ENCODE assay signal across 19 cellular contexts in genomic region chr11:96869207-96869606, GRCh38.
DNase-seq lines count a peak whose midpoint lies in the region; ATAC-seq and TF ChIP-seq lines count a peak whose summit lies in the region.
"Had no signal": no experiment of that assay in that cellular context is flagged by ENCODE, and none has a peak within 500 bp of the region (broad histone marks: within the 10 kb centered on the region; RNA-seq: fewer than 3 reads in every experiment).

No MANE protein-coding gene starts in this region.

- in situ Hi-C loops in gastrocnemius medialis (cut with MboI; ENCODE audit: low sequenced_read_pairs in 4 of 4) = no loop called here

- no peaks in the 10 kb centered on the region for H3K36me3 ChIP-seq in left ventricle myocardium inferior
- no peaks in the 10 kb centered on the region for H3K36me3 ChIP-seq in gastrocnemius medialis
- H3K36me3 ChIP-seq: esophagus squamous epithelium had no signal

- H3K27me3 ChIP-seq in left ventricle myocardium inferior (ENCODE audit: low read depth) (no peaks in the 10 kb centered on the region), gastrocnemius medialis (no peaks in the 10 kb centered on the region)
- H3K27me3 ChIP-seq: esophagus squamous epithelium had no signal

- DNase-seq in HT1080 (ENCODE audit: low read depth) (peak; percentile 5), amniotic epithelial cell (ENCODE audit: low read depth) (peak; percentile 80), left ventricle myocardium inferior (no peak), gastrocnemius medialis (peak; percentile 6 to 21), DMS153 treated with DMSO at 0.1 percent for 48 hours (lab: John Stamatoyannopoulos, UW; ENCODE audit: unreplicated experiment) (no peak), immature natural killer cell (no peak)
- DNase-seq: activated CD4-positive, alpha-beta T cell treated with anti-CD3 and anti-CD28 coated beads for 36 hours; amygdala; CD8-positive, alpha-beta T cell; DMS79 treated with DMSO at 0.1 percent for 48 hours; effector CD8-positive, alpha-beta T cell; esophagus squamous epithelium; mucosa of descending colon; MV-4-11; NCI-H187; NCI-H345 had no signal

- H3K9me3 Mint-ChIP-seq in immature natural killer cell = peaks cover 4 to 29% (median 14%) of the 10 kb centered on the region in 6 donors
- H3K9me3 Mint-ChIP-seq: CD8-positive, alpha-beta T cell had no signal

- no peaks in the 10 kb centered on the region for H3K9me3 ChIP-seq in left ventricle myocardium inferior (replicated peaks)
- H3K9me3 ChIP-seq in gastrocnemius medialis = no peaks in the 10 kb centered on the region
- H3K9me3 ChIP-seq: esophagus squamous epithelium, mucosa of descending colon had no signal

- intact Hi-C loops in left ventricle myocardium inferior (cut with micrococcal nuclease) = no loop called here
- intact Hi-C loops in gastrocnemius medialis (cut with DNase I; ENCODE audit: low total_unique reads) = no loop called here

- TF ChIP-seq CTCF in left ventricle myocardium inferior (IDR thresholded peaks at IDR 0.05; ENCODE audit: borderline replicate concordance) (no peak), gastrocnemius medialis (IDR thresholded peaks at IDR 0.05 in 4 of 5, conservative IDR thresholded peaks at IDR 0.05 in 1 of 5) (no peak)

- no peak overlapping the region for H3K4me3 Mint-ChIP-seq in immature natural killer cell
- H3K4me3 Mint-ChIP-seq: activated CD4-positive, alpha-beta T cell treated with anti-CD3 and anti-CD28 coated beads for 36 hours; activated T-helper 17 cell treated with anti-CD3 and anti-CD28 coated beads, Interleukin-2, amount 50 U/mL, for 72 hours; CD8-positive, alpha-beta T cell had no signal

- no peaks in the 10 kb centered on the region for H3K36me3 Mint-ChIP-seq in immature natural killer cell
- H3K36me3 Mint-ChIP-seq: CD8-positive, alpha-beta T cell had no signal

- peaks cover 0 to 2% (median 2%) of the 10 kb centered on the region in 3 donors for H3K27me3 Mint-ChIP-seq in immature natural killer cell (ENCODE audit: low read depth in 3 of 3)
- H3K27me3 Mint-ChIP-seq: activated CD4-positive, alpha-beta T cell treated with anti-CD3 and anti-CD28 coated beads for 36 hours; activated T-helper 17 cell treated with anti-CD3 and anti-CD28 coated beads, Interleukin-2, amount 50 U/mL, for 72 hours had no signal

- ATAC-seq in gastrocnemius medialis (peak; percentile 87 to 91), HG03108 (IDR thresholded peaks at IDR 0.05; ENCODE audit: unreplicated experiment) (no peak)
- ATAC-seq: activated CD4-positive, alpha-beta T cell treated with anti-CD3 and anti-CD28 coated beads for 36 hours; activated T-helper 17 cell treated with anti-CD3 and anti-CD28 coated beads, Interleukin-2, amount 50 U/mL, for 72 hours; CD8-positive, alpha-beta T cell; K562; mucosa of descending colon had no signal

- H3K4me1 ChIP-seq in left ventricle myocardium inferior (peaks cover 22% of the 10 kb centered on the region), gastrocnemius medialis (peaks cover 0 to 8% of the 10 kb centered on the region in 2 donors)
- H3K4me1 ChIP-seq: esophagus squamous epithelium had no signal

- H3K27ac ChIP-seq in left ventricle myocardium inferior (replicated peaks) (peak overlapping the region; percentile 66), gastrocnemius medialis (peak overlapping the region in 1 of 4 donors; percentile 63)
- H3K27ac ChIP-seq: esophagus squamous epithelium had no signal

- no peak for TF ChIP-seq POLR2A in gastrocnemius medialis (IDR thresholded peaks at IDR 0.05)

- H3K27ac Mint-ChIP-seq in immature natural killer cell = no peak overlapping the region
- H3K27ac Mint-ChIP-seq: activated CD4-positive, alpha-beta T cell treated with anti-CD3 and anti-CD28 coated beads for 36 hours; activated T-helper 17 cell treated with anti-CD3 and anti-CD28 coated beads, Interleukin-2, amount 50 U/mL, for 72 hours; CD8-positive, alpha-beta T cell had no signal

- no peaks in the 10 kb centered on the region for H3K4me1 Mint-ChIP-seq in immature natural killer cell
- H3K4me1 Mint-ChIP-seq: activated CD4-positive, alpha-beta T cell treated with anti-CD3 and anti-CD28 coated beads for 36 hours; activated T-helper 17 cell treated with anti-CD3 and anti-CD28 coated beads, Interleukin-2, amount 50 U/mL, for 72 hours had no signal

- H3K4me3 ChIP-seq in left ventricle myocardium inferior (no peak overlapping the region), gastrocnemius medialis (no peak overlapping the region)
- H3K4me3 ChIP-seq: esophagus squamous epithelium, K562, mucosa of descending colon had no signal

Comparison
In these comparisons a context has a peak if more than half of its experiments do, and no peak if none do; other contexts are left out.
1. DNase-seq: peak in HT1080 (single experiment), amniotic epithelial cell (single experiment) and gastrocnemius medialis (2 of 2); none in left ventricle myocardium inferior (single experiment), DMS153 treated with DMSO at 0.1 percent for 48 hours (single experiment) and immature natural killer cell (0 of 3).